In genomic region chr15:64921711-64922110, GRCh38 we compare ENCODE assay signal across 23 cellular contexts. TPM values are rescaled to one million over a fixed set of nuclear protein-coding genes. Genes with fewer than 3 reads are reported as not detected.
DNase-seq lines count a peak whose midpoint lies in the region; ATAC-seq and TF ChIP-seq lines count a peak whose summit lies in the region.
"Had no signal": no experiment of that assay in that cellular context is flagged by ENCODE, and none has a peak within 500 bp of the region (broad histone marks: within the 10 kb centered on the region; RNA-seq: fewer than 3 reads in every experiment).

No MANE protein-coding gene starts in this region.

- no peak for DNase-seq in CD4-positive, CD25-positive, alpha-beta regulatory T cell
- DNase-seq in RWPE2 (ENCODE audit: low spot score) (no peak), sciatic nerve (ENCODE audit: low spot score) (no peak), H4 (ENCODE audit: low spot score) (no peak), OCI-M2 (lab: John Stamatoyannopoulos, UW; ENCODE audit: unreplicated experiment) (no peak), NCI-H748 treated with DMSO at 0.1 percent for 48 hours (lab: John Stamatoyannopoulos, UW) (no peak), medulla oblongata (ENCODE audit: extremely low spot score) (no peak)
- DNase-seq: activated CD4-positive, alpha-beta T cell treated with anti-CD3 and anti-CD28 coated beads, Interleukin-2, amount 50 U/mL, for 1 hour; activated naive CD4-positive, alpha-beta T cell treated with anti-CD3 and anti-CD28 coated beads, Interleukin-2, amount 50 U/mL, for 16 hours; dermis blood vessel endothelial cell; DMS79 treated with DMSO at 0.1 percent for 48 hours; glutamatergic neuron; naive B cell; NCI-H1694 treated with DMSO at 0.1 percent for 48 hours; NCI-H2171 treated with DMSO at 0.1 percent for 48 hours; NCI-H524; occipital lobe; retina; stimulated activated naive CD8-positive, alpha-beta T cell treated with anti-CD3 and anti-CD28 coated beads, Interleukin-15, Interleukin-2, amounts not matched to agents 100 U/mL and 50 U/mL, for 24 hours; WERI-Rb-1 had no signal

- H3K27me3 Mint-ChIP-seq in CD4-positive, CD25-positive, alpha-beta regulatory T cell: no peaks in the 10 kb centered on the region
- H3K27me3 Mint-ChIP-seq: B cell, naive B cell had no signal

- peak overlapping the region in 2 of 3 donors; percentile 25 to 76 for H3K27ac Mint-ChIP-seq in CD4-positive, CD25-positive, alpha-beta regulatory T cell
- H3K27ac Mint-ChIP-seq: activated T-helper 1 cell treated with anti-CD3 and anti-CD28 coated beads, Interleukin-12 subunit alpha, Interleukin-12 subunit beta, Interleukin-2, Interleukin-4 antibody, amounts not matched to agents 30 ng/mL and 10 ng/mL and 1 ng/mL, durations not matched to agents 14 hours and 24 hours and 36 hours; B cell had no signal

- ATAC-seq in CD4-positive, CD25-positive, alpha-beta regulatory T cell (ENCODE audit: low read depth in 2 of 2): no peak
- ATAC-seq in RWPE2 (ENCODE audit: low read depth): peak; percentile 65
- ATAC-seq in gastroesophageal sphincter: no peak
- ATAC-seq in sciatic nerve: peak; percentile 39
- ATAC-seq: stimulated activated naive CD8-positive, alpha-beta T cell treated with anti-CD3 and anti-CD28 coated beads, Interleukin-15, Interleukin-2, amounts not matched to agents 100 U/mL and 50 U/mL, for 24 hours had no signal

- 50 to 60% methylated on average over 1 of the region's 6 CpGs for WGBS in gastroesophageal sphincter (ENCODE audit: low coverage in 1 of 2), 2 donors

- TF ChIP-seq EP300 in gastroesophageal sphincter (IDR thresholded peaks at IDR 0.05): no peak

- TF ChIP-seq POLR2A in gastroesophageal sphincter (IDR thresholded peaks at IDR 0.05): no peak

- no peaks in the 10 kb centered on the region for H3K4me1 ChIP-seq in CD4-positive, CD25-positive, alpha-beta regulatory T cell (ENCODE audit: control insufficient read depth, insufficient read depth, low read length, poor library complexity, severe bottlenecking)
- H3K4me1 ChIP-seq in RWPE2 (ENCODE audit: insufficient read depth, poor library complexity, severe bottlenecking) (peaks cover 4% of the 10 kb centered on the region), gastroesophageal sphincter (peaks cover 0 to 12% (median 3%) of the 10 kb centered on the region in 3 donors)

- no peak overlapping the region for H3K4me3 ChIP-seq in CD4-positive, CD25-positive, alpha-beta regulatory T cell (ENCODE audit: low read depth, low read length)
- H3K4me3 ChIP-seq in RWPE2 (ENCODE audit: severe bottlenecking) (no peak overlapping the region), gastroesophageal sphincter (no peak overlapping the region)

- no peak overlapping the region for H3K4me3 Mint-ChIP-seq in CD4-positive, CD25-positive, alpha-beta regulatory T cell
- H3K4me3 Mint-ChIP-seq: activated T-helper 1 cell treated with anti-CD3 and anti-CD28 coated beads, Interleukin-12 subunit alpha, Interleukin-12 subunit beta, Interleukin-2, Interleukin-4 antibody, amounts not matched to agents 30 ng/mL and 10 ng/mL and 1 ng/mL, durations not matched to agents 14 hours and 24 hours and 36 hours; B cell; naive B cell had no signal

- no peaks in the 10 kb centered on the region for H3K36me3 ChIP-seq in CD4-positive, CD25-positive, alpha-beta regulatory T cell (ENCODE audit: control insufficient read depth, insufficient read depth, low read length)
- H3K36me3 ChIP-seq in RWPE2 (ENCODE audit: low read depth): no peaks in the 10 kb centered on the region
- peaks cover 0 to 11% of the 10 kb centered on the region in 2 donors for H3K36me3 ChIP-seq in gastroesophageal sphincter
- H3K36me3 ChIP-seq: WERI-Rb-1 had no signal

- peaks cover 0 to 4% (median 1%) of the 10 kb centered on the region in 4 donors for H3K4me1 Mint-ChIP-seq in CD4-positive, CD25-positive, alpha-beta regulatory T cell

- H3K36me3 Mint-ChIP-seq in CD4-positive, CD25-positive, alpha-beta regulatory T cell: peaks cover 18% of the 10 kb centered on the region
- H3K36me3 Mint-ChIP-seq: naive B cell had no signal

- H3K9me3 ChIP-seq in CD4-positive, CD25-positive, alpha-beta regulatory T cell (ENCODE audit: control insufficient read depth in 2 of 2, low read length in 2 of 2): no peaks in the 10 kb centered on the region
- H3K9me3 ChIP-seq in RWPE2 (ENCODE audit: severe bottlenecking) (no peaks in the 10 kb centered on the region), gastroesophageal sphincter (no peaks in the 10 kb centered on the region)

- no peaks in the 10 kb centered on the region for H3K27me3 ChIP-seq in CD4-positive, CD25-positive, alpha-beta regulatory T cell (ENCODE audit: control insufficient read depth, insufficient read depth, low read length)
- no peaks in the 10 kb centered on the region for H3K27me3 ChIP-seq in RWPE2 (ENCODE audit: insufficient read depth, poor library complexity, severe bottlenecking)
- H3K27me3 ChIP-seq in gastroesophageal sphincter: no peaks in the 10 kb centered on the region

- TF ChIP-seq CTCF in RWPE2 (IDR thresholded peaks at IDR 0.05; ENCODE audit: poor library complexity, severe bottlenecking) (no peak), gastroesophageal sphincter (IDR thresholded peaks at IDR 0.05) (no peak)

- intact Hi-C loops in sciatic nerve (cut with DNase I): no loop called here

- no peak overlapping the region for H3K27ac ChIP-seq in CD4-positive, CD25-positive, alpha-beta regulatory T cell (ENCODE audit: insufficient read depth, low read length, poor library complexity, severe bottlenecking)
- no peak overlapping the region for H3K27ac ChIP-seq in RWPE2 (ENCODE audit: poor library complexity, severe bottlenecking)
- peak overlapping the region in 3 of 4 donors; percentile 21 to 51 (median 35) for H3K27ac ChIP-seq in gastroesophageal sphincter
- H3K27ac ChIP-seq: WERI-Rb-1 had no signal

- H3K9me3 Mint-ChIP-seq in CD4-positive, CD25-positive, alpha-beta regulatory T cell: no peaks in the 10 kb centered on the region
- H3K9me3 Mint-ChIP-seq: activated T-helper 1 cell treated with anti-CD3 and anti-CD28 coated beads, Interleukin-12 subunit alpha, Interleukin-12 subunit beta, Interleukin-2, Interleukin-4 antibody, amounts not matched to agents 30 ng/mL and 10 ng/mL and 1 ng/mL, durations not matched to agents 14 hours and 24 hours and 36 hours; naive B cell had no signal

RNA-seq across cellular contexts. Expression of gene ANKDD1A, which starts 10.0 kb away (rescaled TPM):
- 12.4 TPM for total RNA-seq in CD4-positive, CD25-positive, alpha-beta regulatory T cell
- 1 to 10 TPM in 2 of 4 donors, under 1 TPM in 2; 0.35 to 5.4 (median 0.83) TPM for polyA plus RNA-seq in CD4-positive, CD25-positive, alpha-beta regulatory T cell
- 10 to 100 TPM in 2 of 4 donors, 1 to 10 TPM in 2; 4.6 to 15.6 (median 8.5) TPM for total RNA-seq in gastroesophageal sphincter
- total RNA-seq in sciatic nerve: 25.5 TPM
- total RNA-seq in H4 (2014; rRNA removed; shearing (Covaris generic)): 0.25 and 1.1 TPM in 2 replicates

Comparison
In these comparisons a context has a peak if more than half of its experiments do, and no peak if none do; other contexts are left out.
1. ATAC-seq: peak in RWPE2 (single experiment) and sciatic nerve (single experiment); none in CD4-positive, CD25-positive, alpha-beta regulatory T cell (0 of 2) and gastroesophageal sphincter (single experiment).
2. H3K27ac ChIP-seq: peak in gastroesophageal sphincter (3 of 4); none in CD4-positive, CD25-positive, alpha-beta regulatory T cell (single experiment) and RWPE2 (single experiment).